In genomic region chr12:111544032-111544431, GRCh38 we compare ENCODE assay signal across 15 cellular contexts. TPM values are rescaled to one million over a fixed set of nuclear protein-coding genes. Genes with fewer than 3 reads are reported as not detected.
DNase-seq lines count a peak whose midpoint lies in the region; ATAC-seq and TF ChIP-seq lines count a peak whose summit lies in the region.
"Had no signal": no experiment of that assay in that cellular context is flagged by ENCODE, and none has a peak within 500 bp of the region (broad histone marks: within the 10 kb centered on the region; RNA-seq: fewer than 3 reads in every experiment).

No MANE protein-coding gene starts in this region.

- no peaks in the 10 kb centered on the region for H3K4me1 ChIP-seq in CD8-positive, alpha-beta T cell (ENCODE audit: insufficient read depth, low read length)
- H3K4me1 ChIP-seq: Caco-2 had no signal

- H3K4me1 Mint-ChIP-seq in T-helper 2 cell treated with Interferon-gamma antibody and Interleukin-4, amounts not matched to agents 5 μg/mL and 100 μg/mL, for 36 hours (ENCODE audit: low read depth): peaks cover 15% of the 10 kb centered on the region
- H3K4me1 Mint-ChIP-seq in activated naive CD8-positive, alpha-beta T cell (ENCODE audit: low read depth): peaks cover 21% of the 10 kb centered on the region
- H3K4me1 Mint-ChIP-seq in activated naive CD8-positive, alpha-beta T cell treated with anti-CD3 and anti-CD28 coated beads, Interleukin-2, amount 50 U/mL, for 24 hours: peaks cover 40% of the 10 kb centered on the region
- H3K4me1 Mint-ChIP-seq in CD8-positive, alpha-beta T cell (ENCODE audit: low read depth): peaks cover 4% of the 10 kb centered on the region
- H3K4me1 Mint-ChIP-seq in endothelial cell (ENCODE audit: unreplicated experiment): peaks cover 4% of the 10 kb centered on the region
- H3K4me1 Mint-ChIP-seq in stimulated activated naive B cell treated with anti-CD40 and anti-IgM and Interleukin-4, amounts not matched to agents 10 μg/mL and 1 μg/mL and 100 μg/mL, for 72 hours: peaks cover 5 to 6% of the 10 kb centered on the region in 2 donors
- H3K4me1 Mint-ChIP-seq: GM23338 had no signal

- CTCF ChIA-PET in CD8-positive, alpha-beta T cell (lab: Charles Lee): interaction anchor here (1.0 to 1.2 kb wide), 2 partner anchors 147 to 520 kb away, joined by 3 read pairs; no protein-coding TSS in a partner anchor

- POLR2A ChIA-PET in CD8-positive, alpha-beta T cell (lab: Charles Lee): no interaction called here

- DNase-seq in T-helper 2 cell treated with Interferon-gamma antibody and Interleukin-4, amounts not matched to agents 5 μg/mL and 100 μg/mL, for 36 hours (ENCODE audit: low spot score): no peak
- DNase-seq in T-helper 2 cell (no peak), endothelial cell (ENCODE audit: low spot score) (no peak)
- DNase-seq in activated naive CD8-positive, alpha-beta T cell treated with anti-CD3 and anti-CD28 coated beads, Interleukin-2, amount 50 U/mL, for 24 hours: no peak
- DNase-seq in CD8-positive, alpha-beta T cell: no peak
- no peak for DNase-seq in stimulated activated naive B cell treated with anti-CD40 and anti-IgM and Interleukin-4, amounts not matched to agents 10 μg/mL and 1 μg/mL and 100 μg/mL, for 72 hours
- DNase-seq: Caco-2; CD8-positive, alpha-beta memory T cell; DND-41; GDM1; H7 had no signal

- TF ChIP-seq CTCF in CD8-positive, alpha-beta T cell (IDR thresholded peaks at IDR 0.05): no peak
- TF ChIP-seq CTCF in endothelial cell (IDR thresholded peaks at IDR 0.05; ENCODE audit: unreplicated experiment): no peak

- peaks cover 9% of the 10 kb centered on the region for H3K36me3 ChIP-seq in CD8-positive, alpha-beta T cell (ENCODE audit: insufficient read depth, low read length)

- no peak overlapping the region for H3K27ac ChIP-seq in CD8-positive, alpha-beta T cell (ENCODE audit: low read depth, low read length)
- H3K27ac ChIP-seq: 22Rv1 had no signal

- peak overlapping the region; percentile 81 for H3K27ac Mint-ChIP-seq in T-helper 2 cell treated with Interferon-gamma antibody and Interleukin-4, amounts not matched to agents 5 μg/mL and 100 μg/mL, for 36 hours
- H3K27ac Mint-ChIP-seq in activated naive CD8-positive, alpha-beta T cell: peak overlapping the region; percentile 54
- no peak overlapping the region for H3K27ac Mint-ChIP-seq in activated naive CD8-positive, alpha-beta T cell treated with anti-CD3 and anti-CD28 coated beads, Interleukin-2, amount 50 U/mL, for 24 hours
- H3K27ac Mint-ChIP-seq in CD8-positive, alpha-beta T cell: peak overlapping the region; percentile 0
- no peak overlapping the region for H3K27ac Mint-ChIP-seq in endothelial cell (ENCODE audit: unreplicated experiment)
- H3K27ac Mint-ChIP-seq in stimulated activated naive B cell treated with anti-CD40 and anti-IgM and Interleukin-4, amounts not matched to agents 10 μg/mL and 1 μg/mL and 100 μg/mL, for 72 hours: no peak overlapping the region
- H3K27ac Mint-ChIP-seq: GM23338 had no signal

- peaks cover 32% of the 10 kb centered on the region for H3K36me3 Mint-ChIP-seq in T-helper 2 cell treated with Interferon-gamma antibody and Interleukin-4, amounts not matched to agents 5 μg/mL and 100 μg/mL, for 36 hours (ENCODE audit: low read depth)
- H3K36me3 Mint-ChIP-seq in activated naive CD8-positive, alpha-beta T cell: peaks cover 4% of the 10 kb centered on the region
- H3K36me3 Mint-ChIP-seq in activated naive CD8-positive, alpha-beta T cell treated with anti-CD3 and anti-CD28 coated beads, Interleukin-2, amount 50 U/mL, for 24 hours (ENCODE audit: low read depth): peaks cover 39% of the 10 kb centered on the region
- peaks cover 44% of the 10 kb centered on the region for H3K36me3 Mint-ChIP-seq in CD8-positive, alpha-beta T cell
- H3K36me3 Mint-ChIP-seq in endothelial cell (ENCODE audit: low read depth, unreplicated experiment): peaks cover 19% of the 10 kb centered on the region
- peaks cover 18 to 30% of the 10 kb centered on the region in 2 donors for H3K36me3 Mint-ChIP-seq in stimulated activated naive B cell treated with anti-CD40 and anti-IgM and Interleukin-4, amounts not matched to agents 10 μg/mL and 1 μg/mL and 100 μg/mL, for 72 hours

- H3K4me3 Mint-ChIP-seq in T-helper 2 cell treated with Interferon-gamma antibody and Interleukin-4, amounts not matched to agents 5 μg/mL and 100 μg/mL, for 36 hours: no peak overlapping the region
- H3K4me3 Mint-ChIP-seq in activated naive CD8-positive, alpha-beta T cell: no peak overlapping the region
- H3K4me3 Mint-ChIP-seq in activated naive CD8-positive, alpha-beta T cell treated with anti-CD3 and anti-CD28 coated beads, Interleukin-2, amount 50 U/mL, for 24 hours: no peak overlapping the region
- no peak overlapping the region for H3K4me3 Mint-ChIP-seq in CD8-positive, alpha-beta T cell
- peak overlapping the region; percentile 2 for H3K4me3 Mint-ChIP-seq in endothelial cell (ENCODE audit: unreplicated experiment)
- no peak overlapping the region for H3K4me3 Mint-ChIP-seq in stimulated activated naive B cell treated with anti-CD40 and anti-IgM and Interleukin-4, amounts not matched to agents 10 μg/mL and 1 μg/mL and 100 μg/mL, for 72 hours
- H3K4me3 Mint-ChIP-seq: CD14-positive monocyte; CD8-positive, alpha-beta memory T cell; GM23338 had no signal

- no peaks in the 10 kb centered on the region for H3K9me3 Mint-ChIP-seq in T-helper 2 cell treated with Interferon-gamma antibody and Interleukin-4, amounts not matched to agents 5 μg/mL and 100 μg/mL, for 36 hours
- H3K9me3 Mint-ChIP-seq in activated naive CD8-positive, alpha-beta T cell (ENCODE audit: low read depth): no peaks in the 10 kb centered on the region
- no peaks in the 10 kb centered on the region for H3K9me3 Mint-ChIP-seq in activated naive CD8-positive, alpha-beta T cell treated with anti-CD3 and anti-CD28 coated beads, Interleukin-2, amount 50 U/mL, for 24 hours
- no peaks in the 10 kb centered on the region for H3K9me3 Mint-ChIP-seq in CD8-positive, alpha-beta T cell
- H3K9me3 Mint-ChIP-seq in endothelial cell (ENCODE audit: unreplicated experiment): no peaks in the 10 kb centered on the region
- H3K9me3 Mint-ChIP-seq in stimulated activated naive B cell treated with anti-CD40 and anti-IgM and Interleukin-4, amounts not matched to agents 10 μg/mL and 1 μg/mL and 100 μg/mL, for 72 hours: no peaks in the 10 kb centered on the region
- H3K9me3 Mint-ChIP-seq: CD14-positive monocyte; CD8-positive, alpha-beta memory T cell; GM23338 had no signal

- no peak for ATAC-seq in activated naive CD8-positive, alpha-beta T cell treated with anti-CD3 and anti-CD28 coated beads, Interleukin-2, amount 50 U/mL, for 24 hours
- ATAC-seq in CD8-positive, alpha-beta T cell: no peak
- ATAC-seq in stimulated activated naive B cell treated with anti-CD40 and anti-IgM and Interleukin-4, amounts not matched to agents 10 μg/mL and 1 μg/mL and 100 μg/mL, for 72 hours (replicated peaks): no peak
- ATAC-seq: GM23338 had no signal

- H3K9me3 ChIP-seq in CD8-positive, alpha-beta T cell (ENCODE audit: low read length): no peaks in the 10 kb centered on the region
- H3K9me3 ChIP-seq: Caco-2 had no signal

- no peak overlapping the region for H3K4me3 ChIP-seq in CD8-positive, alpha-beta T cell (ENCODE audit: low read depth, low read length)
- H3K4me3 ChIP-seq: GM23338 had no signal

- intact Hi-C loops in CD8-positive, alpha-beta T cell (cut with DNase I, micrococcal nuclease): no loop called here

- H3K27me3 Mint-ChIP-seq in T-helper 2 cell treated with Interferon-gamma antibody and Interleukin-4, amounts not matched to agents 5 μg/mL and 100 μg/mL, for 36 hours (ENCODE audit: low read depth): no peaks in the 10 kb centered on the region
- no peaks in the 10 kb centered on the region for H3K27me3 Mint-ChIP-seq in activated naive CD8-positive, alpha-beta T cell
- H3K27me3 Mint-ChIP-seq in activated naive CD8-positive, alpha-beta T cell treated with anti-CD3 and anti-CD28 coated beads, Interleukin-2, amount 50 U/mL, for 24 hours: no peaks in the 10 kb centered on the region
- H3K27me3 Mint-ChIP-seq in CD8-positive, alpha-beta T cell (ENCODE audit: low read depth): no peaks in the 10 kb centered on the region
- no peaks in the 10 kb centered on the region for H3K27me3 Mint-ChIP-seq in endothelial cell (ENCODE audit: unreplicated experiment)
- no peaks in the 10 kb centered on the region for H3K27me3 Mint-ChIP-seq in stimulated activated naive B cell treated with anti-CD40 and anti-IgM and Interleukin-4, amounts not matched to agents 10 μg/mL and 1 μg/mL and 100 μg/mL, for 72 hours

- H3K27me3 ChIP-seq in CD8-positive, alpha-beta T cell (ENCODE audit: insufficient read depth, low read length): no peaks in the 10 kb centered on the region

RNA-seq across cellular contexts. Expression of gene ATXN2, which starts 55.1 kb away (rescaled TPM):
- 10 to 100 TPM; 16.2 to 16.8 TPM for total RNA-seq in CD8-positive, alpha-beta T cell
- 69.4 TPM for total RNA-seq in endothelial cell (ENCODE audit: unreplicated experiment)

Comparison
In these comparisons a context has a peak if more than half of its experiments do, and no peak if none do; other contexts are left out.
1. H3K27ac Mint-ChIP-seq: peak in T-helper 2 cell treated with Interferon-gamma antibody and Interleukin-4, amounts not matched to agents 5 μg/mL and 100 μg/mL, for 36 hours (single experiment), activated naive CD8-positive, alpha-beta T cell (single experiment) and CD8-positive, alpha-beta T cell (single experiment); none in activated naive CD8-positive, alpha-beta T cell treated with anti-CD3 and anti-CD28 coated beads, Interleukin-2, amount 50 U/mL, for 24 hours (single experiment), endothelial cell (single experiment) and stimulated activated naive B cell treated with anti-CD40 and anti-IgM and Interleukin-4, amounts not matched to agents 10 μg/mL and 1 μg/mL and 100 μg/mL, for 72 hours (single experiment).